In the genomic region with DNA sequence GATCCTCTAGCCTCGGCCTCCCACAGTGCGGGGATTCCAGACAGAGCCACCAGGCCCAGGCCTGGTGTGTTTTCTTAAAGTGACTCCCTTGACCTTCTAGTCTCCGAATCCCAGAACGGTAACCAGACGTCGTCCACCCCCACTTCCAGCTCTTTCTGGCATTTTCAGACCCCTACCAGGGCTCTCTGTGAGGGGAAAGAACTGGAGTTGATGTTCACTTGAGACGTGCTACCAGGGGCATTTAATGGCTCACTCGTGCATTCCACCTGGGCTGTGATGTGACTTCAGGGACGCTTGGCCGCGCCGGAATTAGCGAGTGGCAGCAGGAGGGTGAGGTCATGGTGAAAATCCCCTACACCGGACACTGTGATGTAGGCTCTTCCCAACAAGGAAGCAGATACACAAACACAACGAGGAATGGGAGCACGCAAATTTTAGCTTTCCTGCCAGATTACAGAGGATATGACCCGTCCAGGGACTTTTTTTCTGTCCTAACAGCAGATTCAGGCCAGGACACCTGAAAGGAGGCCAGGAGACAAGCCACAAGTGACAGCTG, we compare ENCODE assay signal across 9 cellular contexts. TPM values are rescaled to one million over a fixed set of nuclear protein-coding genes. Genes with fewer than 3 reads are reported as not detected.
DNase-seq lines count a peak whose midpoint lies in the region; ATAC-seq and TF ChIP-seq lines count a peak whose summit lies in the region.
"Had no signal": no experiment of that assay in that cellular context is flagged by ENCODE, and none has a peak within 500 bp of the region (broad histone marks: within the 10 kb centered on the region; RNA-seq: fewer than 3 reads in every experiment).

No MANE protein-coding gene starts in this region.

- H3K27me3 ChIP-seq in GM23338 (ENCODE audit: insufficient read depth) (no peaks in the 10 kb centered on the region), right cardiac atrium (ENCODE audit: control insufficient read depth, insufficient read depth) (no peaks in the 10 kb centered on the region), sigmoid colon (no peaks in the 10 kb centered on the region)

- H3K4me2 ChIP-seq in GM23338 = peak overlapping the region; percentile 85; the same call in 1 of the 2 replicates

- H3K27ac Mint-ChIP-seq in GM23338 = peak overlapping the region; percentile 56; the same call in 1 of the 2 replicates
- H3K27ac Mint-ChIP-seq in activated CD4-positive, alpha-beta memory T cell treated with anti-CD3 and anti-CD28 coated beads for 36 hours = peak overlapping the region; percentile 96

- H3K4me1 Mint-ChIP-seq in GM23338 = peaks cover 56% of the 10 kb centered on the region
- peaks cover 27% of the 10 kb centered on the region for H3K4me1 Mint-ChIP-seq in activated CD4-positive, alpha-beta memory T cell treated with anti-CD3 and anti-CD28 coated beads for 36 hours (ENCODE audit: low read depth)

- intact Hi-C loops in activated CD4-positive, alpha-beta memory T cell treated with anti-CD3 and anti-CD28 coated beads for 36 hours (cut with micrococcal nuclease) = loop anchor here (1.0 kb wide), 1 partner anchor 71 kb away; no protein-coding TSS in a partner anchor
- intact Hi-C loops in right cardiac atrium (cut with DNase I) (loop anchor here in 3 of 4 donors (5.0 to 10.0 kb wide), 2 partner anchors 73 to 80 kb away; no protein-coding TSS in a partner anchor), sigmoid colon (cut with DNase I) (loop anchor here (1.0 to 2.0 kb wide), 3 partner anchors 43 to 83 kb away; partner anchors contain the start of gene RGS9)

- H3K9me3 Mint-ChIP-seq in GM23338 = no peaks in the 10 kb centered on the region
- H3K9me3 Mint-ChIP-seq in activated CD4-positive, alpha-beta memory T cell treated with anti-CD3 and anti-CD28 coated beads for 36 hours = no peaks in the 10 kb centered on the region

- peak overlapping the region; percentile 80 for H3K4me3 Mint-ChIP-seq in GM23338
- H3K4me3 Mint-ChIP-seq in activated CD4-positive, alpha-beta memory T cell treated with anti-CD3 and anti-CD28 coated beads for 36 hours = peak overlapping the region; percentile 93

- CTCF ChIA-PET in activated CD4-positive, alpha-beta memory T cell treated with anti-CD3 and anti-CD28 coated beads for 36 hours (lab: Charles Lee) = interaction anchor here (0.7 to 1.1 kb wide), 3 partner anchors 41 to 96 kb away, joined by 3 read pairs; no protein-coding TSS in a partner anchor

- no peak for DNase-seq in GM23338 (ENCODE audit: low spot score)
- no peak for DNase-seq in activated CD4-positive, alpha-beta memory T cell treated with anti-CD3 and anti-CD28 coated beads for 36 hours
- DNase-seq in right cardiac atrium = peak; percentile 24 to 74 (median 73)
- peak; percentile 72 for DNase-seq in sigmoid colon
- DNase-seq in mesenteric fat pad (ENCODE audit: low spot score) = no peak
- no peak for DNase-seq in NCI-H2196 (lab: John Stamatoyannopoulos, UW; ENCODE audit: unreplicated experiment)
- DNase-seq: H7 had no signal

- POLR2A ChIA-PET in activated CD4-positive, alpha-beta memory T cell treated with anti-CD3 and anti-CD28 coated beads for 36 hours (lab: Charles Lee) = interaction anchor here (1.5 to 2.9 kb wide), 5 partner anchors 13 to 116 kb away, joined by 3 to 10 read pairs (median 5); no protein-coding TSS in a partner anchor

- H2AFZ ChIP-seq in GM23338 = no peak overlapping the region

- no peaks in the 10 kb centered on the region for H3K9me3 ChIP-seq in right cardiac atrium (ENCODE audit: control insufficient read depth, low read length)
- no peaks in the 10 kb centered on the region for H3K9me3 ChIP-seq in sigmoid colon

- H3K79me2 ChIP-seq in GM23338 (replicated peaks; ENCODE audit: insufficient read depth) = peaks cover 32% of the 10 kb centered on the region

- no peak for TF ChIP-seq CTCF in GM23338 (conservative IDR thresholded peaks at IDR 0.05; ENCODE audit: low read depth in 2 of 2)
- no peak for TF ChIP-seq CTCF in sigmoid colon (IDR thresholded peaks at IDR 0.05)

- no peaks in the 10 kb centered on the region; the same call in 1 of the 2 replicates for H3F3A ChIP-seq in GM23338 (replicated peaks; ENCODE audit: low read depth)

- H3K27me3 Mint-ChIP-seq in GM23338 (ENCODE audit: insufficient read depth, low read depth, poor library complexity) = peaks cover 11% of the 10 kb centered on the region
- H3K27me3 Mint-ChIP-seq in activated CD4-positive, alpha-beta memory T cell treated with anti-CD3 and anti-CD28 coated beads for 36 hours = no peaks in the 10 kb centered on the region

- no peak for TF ChIP-seq EP300 in sigmoid colon (IDR thresholded peaks at IDR 0.05)

- H3K36me3 Mint-ChIP-seq in GM23338 (ENCODE audit: low read depth) = peaks cover 10% of the 10 kb centered on the region; the same call in 2 of the 3 replicates
- H3K36me3 Mint-ChIP-seq in activated CD4-positive, alpha-beta memory T cell treated with anti-CD3 and anti-CD28 coated beads for 36 hours = peaks cover 29% of the 10 kb centered on the region

- no peak for TF ChIP-seq POLR2A in sigmoid colon (IDR thresholded peaks at IDR 0.05)

- H3K4me1 ChIP-seq in GM23338 (ENCODE audit: insufficient read depth) (peaks cover 40% of the 10 kb centered on the region), right cardiac atrium (ENCODE audit: control insufficient read depth, insufficient read depth, low read length) (no peaks in the 10 kb centered on the region), sigmoid colon (peaks cover 0 to 39% (median 34%) of the 10 kb centered on the region in 4 donors)

- ATAC-seq in GM23338 (no peak), right cardiac atrium (peak; percentile 5 to 51), HG03095 (IDR thresholded peaks at IDR 0.05; ENCODE audit: unreplicated experiment) (no peak), GM18517 (IDR thresholded peaks at IDR 0.05; ENCODE audit: unreplicated experiment) (no peak)

- H3K4me3 ChIP-seq in GM23338 (peak overlapping the region; percentile 93; the same call in 1 of the 2 replicates), right cardiac atrium (ENCODE audit: low read length) (no peak overlapping the region), sigmoid colon (peak overlapping the region in 3 of 4 donors; percentile 91 to 97 (median 95))

- no peaks in the 10 kb centered on the region for H3K9me2 ChIP-seq in GM23338 (ENCODE audit: insufficient read depth)

- H4K20me1 ChIP-seq in GM23338 (replicated peaks; ENCODE audit: insufficient read depth) = peaks cover 19% of the 10 kb centered on the region

- peak overlapping the region; percentile 28; the same call in 1 of the 2 replicates for H3K27ac ChIP-seq in GM23338 (ENCODE audit: low read depth)
- peak overlapping the region; percentile 99 for H3K27ac ChIP-seq in right cardiac atrium (ENCODE audit: low read length)
- H3K27ac ChIP-seq in sigmoid colon = peak overlapping the region; percentile 98 to 99 (median 99)

- H3K36me3 ChIP-seq in GM23338 (ENCODE audit: insufficient read depth) (peaks cover 4% of the 10 kb centered on the region; the same call in 1 of the 2 replicates), sigmoid colon (peaks cover 1 to 9% (median 3%) of the 10 kb centered on the region in 4 donors)

- WGBS in right cardiac atrium = 51% methylated on average over 17 of the region's 17 CpGs
- WGBS in sigmoid colon, 2 donors = 75 to 76% methylated on average over 17 of the region's 17 CpGs

TF ChIP-seq in GM23338, 12 proteins besides CTCF, POLR2A, EP300 and RAD21:
- TF ChIP-seq ZNF114 (CRISPR knock-in tag; IDR thresholded peaks at IDR 0.05) (no peak), JUNB (IDR thresholded peaks at IDR 0.05; ENCODE audit: unreplicated experiment) (no peak)

RNA-seq across cellular contexts. Expression of gene GNA13, which starts 1.1 kb away (rescaled TPM):
- 88.1 and 95.5 TPM in 2 replicates for total RNA-seq in GM23338 (2014; rRNA removed; shearing (Covaris generic))
- polyA plus RNA-seq in GM23338 (2016; fragmentation: Nextera tagmentation; extraction: Ambion mirVana) = 19.0 and 20.2 TPM in 2 replicates
- 10 to 100 TPM; 55.4 to 55.7 TPM for total RNA-seq in activated CD4-positive, alpha-beta memory T cell treated with anti-CD3 and anti-CD28 coated beads for 36 hours
- 10 to 100 TPM; 25.4 to 30.1 (median 27.2) TPM for total RNA-seq in right cardiac atrium
- polyA plus RNA-seq in right cardiac atrium = 11.7 TPM
- 100 to 1,000 TPM in 2 of 4 donors, 10 to 100 TPM in 2; 72.8 to 120 (median 96.4) TPM for total RNA-seq in sigmoid colon
- polyA plus RNA-seq in sigmoid colon = 10 to 100 TPM; 33.1 to 62.9 (median 39.6) TPM
- 50.9 TPM for total RNA-seq in mesenteric fat pad

Comparison
In these comparisons a context has a peak if more than half of its experiments do, and no peak if none do; other contexts are left out.
1. ATAC-seq: peak in right cardiac atrium (2 of 2); none in GM23338 (single experiment), HG03095 (single experiment) and GM18517 (single experiment).
2. DNase-seq: peak in right cardiac atrium (3 of 3) and sigmoid colon (single experiment); none in GM23338 (single experiment), activated CD4-positive, alpha-beta memory T cell treated with anti-CD3 and anti-CD28 coated beads for 36 hours (single experiment), mesenteric fat pad (single experiment) and NCI-H2196 (single experiment).
3. H3K27ac ChIP-seq: peak in every context shown above with its lines; median percentile 99 in right cardiac atrium; 99 in sigmoid colon; 28 in GM23338.